In genomic region chr12:66187016-66187415, GRCh38 we compare ENCODE assay signal across 1 cellular context.
TF ChIP-seq lines count a peak whose summit lies in the region.

No MANE protein-coding gene starts in this region.

TF ChIP-seq in SK-N-SH, 30 proteins besides CTCF, POLR2A, EP300 and RAD21:
- TF ChIP-seq GABPA (IDR thresholded peaks at IDR 0.05; ENCODE audit: low read depth) (no peak), MEF2A (IDR thresholded peaks at IDR 0.05; ENCODE audit: borderline replicate concordance, low read depth) (no peak), RXRA (IDR thresholded peaks at IDR 0.05; ENCODE audit: borderline replicate concordance, low read depth) (no peak), USF1 (IDR thresholded peaks at IDR 0.05; ENCODE audit: borderline replicate concordance, low read depth) (no peak), MAX (IDR thresholded peaks at IDR 0.05; ENCODE audit: low read depth) (no peak), YY1 (IDR thresholded peaks at IDR 0.05; ENCODE audit: low read depth) (no peak), RFX5 (IDR thresholded peaks at IDR 0.05; ENCODE audit: low read length) (no peak), GATA2 (CRISPR knock-in tag; IDR thresholded peaks at IDR 0.05) (no peak), JUND (IDR thresholded peaks at IDR 0.05) (no peak), FOXJ3 (CRISPR knock-in tag; IDR thresholded peaks at IDR 0.05) (no peak), SMC3 (IDR thresholded peaks at IDR 0.05; ENCODE audit: low read depth, low read length) (no peak), EZH2phosphoT487 (IDR thresholded peaks at IDR 0.05; ENCODE audit: borderline replicate concordance, low read depth) (no peak), CHD2 (IDR thresholded peaks at IDR 0.05; ENCODE audit: low read length, partially characterized antibody) (no peak), TEAD4 (IDR thresholded peaks at IDR 0.05; ENCODE audit: borderline replicate concordance, insufficient read depth) (no peak), USF2 (IDR thresholded peaks at IDR 0.05; ENCODE audit: borderline replicate concordance, low read depth, low read length) (no peak), IRF3 (IDR thresholded peaks at IDR 0.05; ENCODE audit: low read depth, low read length) (no peak), NRF1 (IDR thresholded peaks at IDR 0.05; ENCODE audit: low read depth, low read length) (no peak)
